In the genomic region with DNA sequence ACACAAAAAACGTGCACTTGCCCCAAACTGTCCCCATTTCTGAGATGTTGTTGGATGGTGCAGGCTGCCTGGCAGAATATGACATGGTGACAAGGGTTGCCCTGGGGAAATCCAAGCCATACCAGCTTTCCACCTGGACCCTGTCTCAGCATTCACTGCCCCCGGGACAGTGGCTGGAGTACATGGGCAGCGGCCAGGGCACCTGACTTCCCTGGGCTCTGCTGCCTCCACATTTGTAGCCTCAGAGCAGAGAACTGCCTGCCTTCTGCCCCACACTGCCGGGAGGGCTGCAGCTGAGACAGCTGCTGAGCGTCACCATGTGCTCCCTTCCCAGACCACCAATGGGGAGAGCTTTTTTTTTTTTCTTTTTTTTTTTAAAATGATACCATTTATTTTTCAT, we compare ENCODE assay signal across 13 cellular contexts.
DNase-seq lines count a peak whose midpoint lies in the region; ATAC-seq lines count a peak whose summit lies in the region.
"Had no signal": no experiment of that assay in that cellular context is flagged by ENCODE, and none has a peak within 500 bp of the region (broad histone marks: within the 10 kb centered on the region; RNA-seq: fewer than 3 reads in every experiment).

No MANE protein-coding gene starts in this region.

- no peak overlapping the region for H3K4me3 Mint-ChIP-seq in activated CD8-positive, alpha-beta memory T cell treated with anti-CD3 and anti-CD28 coated beads, Interleukin-2, amount 10 ng/mL, durations not matched to agents 7 days and 5 days
- H3K4me3 Mint-ChIP-seq: CD14-positive monocyte; CD8-positive, alpha-beta memory T cell had no signal

- no peaks in the 10 kb centered on the region for H3K4me1 Mint-ChIP-seq in activated CD8-positive, alpha-beta memory T cell treated with anti-CD3 and anti-CD28 coated beads, Interleukin-2, amount 10 ng/mL, durations not matched to agents 7 days and 5 days
- H3K4me1 Mint-ChIP-seq: CD14-positive monocyte; CD8-positive, alpha-beta memory T cell had no signal

- no peak overlapping the region for H3K4me3 ChIP-seq in right cardiac atrium (ENCODE audit: low read length)
- H3K4me3 ChIP-seq: GM23248 had no signal

- CTCF ChIA-PET in activated CD8-positive, alpha-beta memory T cell treated with anti-CD3 and anti-CD28 coated beads, Interleukin-2, amount 10 ng/mL, durations not matched to agents 7 days and 5 days (lab: Charles Lee) = interaction anchor here (0.8 kb wide), 1 partner anchor 182 kb away, joined by 3 read pairs; no protein-coding TSS in a partner anchor

- H3K9me3 ChIP-seq in right cardiac atrium (ENCODE audit: control insufficient read depth, low read length) = no peaks in the 10 kb centered on the region

- no peak overlapping the region for H3K27ac Mint-ChIP-seq in activated CD8-positive, alpha-beta memory T cell treated with anti-CD3 and anti-CD28 coated beads, Interleukin-2, amount 10 ng/mL, durations not matched to agents 7 days and 5 days
- H3K27ac Mint-ChIP-seq: CD14-positive monocyte had no signal

- no peaks in the 10 kb centered on the region for H3K36me3 Mint-ChIP-seq in activated CD8-positive, alpha-beta memory T cell treated with anti-CD3 and anti-CD28 coated beads, Interleukin-2, amount 10 ng/mL, durations not matched to agents 7 days and 5 days
- H3K36me3 Mint-ChIP-seq: CD14-positive monocyte; CD8-positive, alpha-beta memory T cell had no signal

- H3K27me3 Mint-ChIP-seq in activated CD8-positive, alpha-beta memory T cell treated with anti-CD3 and anti-CD28 coated beads, Interleukin-2, amount 10 ng/mL, durations not matched to agents 7 days and 5 days = peaks cover 2% of the 10 kb centered on the region

- no peak for ATAC-seq in activated CD8-positive, alpha-beta memory T cell treated with anti-CD3 and anti-CD28 coated beads, Interleukin-2, amount 10 ng/mL, durations not matched to agents 7 days and 5 days
- ATAC-seq in right cardiac atrium = no peak
- ATAC-seq in Right ventricle myocardium inferior = no peak
- no peak for ATAC-seq in sciatic nerve
- no peak for ATAC-seq in HG02885 (IDR thresholded peaks at IDR 0.05; ENCODE audit: poor library complexity, unreplicated experiment)
- ATAC-seq: HepG2 had no signal

- DNase-seq in activated CD8-positive, alpha-beta memory T cell treated with anti-CD3 and anti-CD28 coated beads for 24 hours = peak; percentile 50
- DNase-seq in activated CD8-positive, alpha-beta memory T cell treated with anti-CD3 and anti-CD28 coated beads, Interleukin-2, amount 10 ng/mL, durations not matched to agents 7 days and 5 days = no peak
- DNase-seq in right cardiac atrium (no peak), Right ventricle myocardium inferior (ENCODE audit: missing footprints) (no peak), sciatic nerve (ENCODE audit: low spot score) (peak; percentile 50), NCI-H1436 treated with DMSO at 0.1 percent for 48 hours (lab: John Stamatoyannopoulos, UW) (no peak), NCI-H187 (lab: John Stamatoyannopoulos, UW) (no peak)
- DNase-seq: CD8-positive, alpha-beta memory T cell; GM23248 had no signal

- H3K27me3 ChIP-seq in right cardiac atrium (ENCODE audit: control insufficient read depth, insufficient read depth) = no peaks in the 10 kb centered on the region

- peak overlapping the region; percentile 43 for H3K27ac ChIP-seq in right cardiac atrium (ENCODE audit: low read length)
- H3K27ac ChIP-seq: 22Rv1, GM23248 had no signal

- WGBS in right cardiac atrium = 70% methylated on average over 5 of the region's 5 CpGs

- intact Hi-C loops in right cardiac atrium (cut with DNase I) = loop anchor here in 1 of 4 donors (10.0 kb wide), 1 partner anchor 177 kb away; no protein-coding TSS in a partner anchor
- intact Hi-C loops in Right ventricle myocardium inferior (cut with DNase I) = loop anchor here (2.0 kb wide), 1 partner anchor 39 kb away; no protein-coding TSS in a partner anchor
- intact Hi-C loops in sciatic nerve (cut with DNase I) = no loop called here

- H3K9me3 Mint-ChIP-seq in activated CD8-positive, alpha-beta memory T cell treated with anti-CD3 and anti-CD28 coated beads, Interleukin-2, amount 10 ng/mL, durations not matched to agents 7 days and 5 days (ENCODE audit: low read depth) = no peaks in the 10 kb centered on the region
- H3K9me3 Mint-ChIP-seq: CD14-positive monocyte; CD8-positive, alpha-beta memory T cell had no signal

- H3K4me1 ChIP-seq in right cardiac atrium (ENCODE audit: control insufficient read depth, insufficient read depth, low read length) = peaks cover 3% of the 10 kb centered on the region

Comparison
In these comparisons a context has a peak if more than half of its experiments do, and no peak if none do; other contexts are left out.
1. DNase-seq: peak in activated CD8-positive, alpha-beta memory T cell treated with anti-CD3 and anti-CD28 coated beads for 24 hours (single experiment) and sciatic nerve (single experiment); none in activated CD8-positive, alpha-beta memory T cell treated with anti-CD3 and anti-CD28 coated beads, Interleukin-2, amount 10 ng/mL, durations not matched to agents 7 days and 5 days (single experiment), right cardiac atrium (0 of 3), Right ventricle myocardium inferior (single experiment), NCI-H1436 treated with DMSO at 0.1 percent for 48 hours (single experiment) and NCI-H187 (0 of 2).